Comparison of ENCODE assay signal across 8 cellular contexts in the genomic region with DNA sequence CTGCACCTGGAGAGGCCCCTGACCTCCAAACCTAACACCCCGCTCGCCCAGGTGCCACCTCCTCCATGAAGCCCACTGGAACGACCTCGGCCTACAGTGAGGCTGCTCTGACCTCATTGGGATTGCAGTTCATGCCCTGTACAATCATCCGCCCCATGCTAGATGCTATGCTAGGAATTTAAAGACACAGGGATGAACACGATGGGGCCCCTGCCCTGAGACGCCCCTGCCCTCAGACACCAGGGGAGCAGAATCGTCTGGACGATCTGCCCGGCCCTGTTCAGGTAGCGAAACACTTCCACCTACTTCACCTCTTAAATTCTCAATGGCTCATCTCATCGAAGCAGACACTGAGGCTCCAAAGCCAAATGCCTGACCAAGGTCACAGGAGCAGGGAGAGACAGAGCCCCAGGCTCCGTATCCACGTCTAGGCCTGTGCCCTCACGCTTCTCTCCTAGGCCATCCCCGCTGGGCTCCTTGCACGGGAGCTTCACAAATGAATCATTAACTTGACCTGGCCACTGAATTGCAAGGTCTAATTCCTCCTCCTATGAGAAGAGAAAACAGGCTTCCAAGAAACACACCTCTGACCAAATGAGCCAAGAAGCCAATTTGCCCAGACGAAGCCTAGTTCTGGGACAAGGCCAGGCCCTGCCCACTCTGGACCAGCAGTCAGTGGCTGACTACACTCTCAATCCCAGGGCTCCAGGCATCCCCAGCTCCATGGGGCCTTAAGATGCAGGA. TPM values are rescaled to one million over a fixed set of nuclear protein-coding genes. Genes with fewer than 3 reads are reported as not detected.
DNase-seq lines count a peak whose midpoint lies in the region; ATAC-seq, FAIRE-seq and TF ChIP-seq lines count a peak whose summit lies in the region.

No MANE protein-coding gene starts in this region.

- H3K9me3 ChIP-seq in keratinocyte (ENCODE audit: control insufficient read depth, low read depth, low read length) (peaks cover 5% of the 10 kb centered on the region), thyroid gland (no peaks in the 10 kb centered on the region)

- no peaks in the 10 kb centered on the region for H4K20me1 ChIP-seq in keratinocyte (ENCODE audit: control insufficient read depth, extremely low read depth, insufficient read depth, low read length)

- H3K36me3 ChIP-seq in keratinocyte (ENCODE audit: control insufficient read depth in 2 of 2, extremely low read depth in 1 of 2, insufficient read depth in 2 of 2, low read length in 2 of 2) (peaks cover 0 to 8% of the 10 kb centered on the region in 2 experiments), thyroid gland (no peaks in the 10 kb centered on the region)

- H3K4me1 ChIP-seq in keratinocyte (ENCODE audit: control insufficient read depth, extremely low read depth, insufficient read depth, low read length) (peaks cover 13% of the 10 kb centered on the region), thyroid gland (peaks cover 6 to 17% of the 10 kb centered on the region in 2 donors)

- 60 to 65% methylated on average over 18 of the region's 18 CpGs for WGBS in thyroid gland, 2 donors

- DNase-seq in NCI-H1417 (lab: John Stamatoyannopoulos, UW): peak in 2 of 3 experiments; percentile 38 to 46
- no peak for DNase-seq in NCI-H1417 treated with DMSO at 0.1 percent for 48 hours (lab: John Stamatoyannopoulos, UW)
- no peak for DNase-seq in keratinocyte (ENCODE audit: low read depth, low spot score)
- peak; percentile 62 to 71 for DNase-seq in thyroid gland
- no peak for DNase-seq in activated CD4-positive, CD25-positive, alpha-beta regulatory T cell treated with anti-CD3 and anti-CD28 coated beads, Interleukin-2, amount 50 U/mL, for 72 hours

- H3K4me2 ChIP-seq in keratinocyte (ENCODE audit: control insufficient read depth, extremely low read depth, insufficient read depth, low read depth, low read length): peak overlapping the region; percentile 58

- H2AFZ ChIP-seq in keratinocyte (ENCODE audit: control insufficient read depth, low read length): no peak overlapping the region

- TF ChIP-seq CTCF in VCaP (conservative IDR thresholded peaks at IDR 0.05) (no peak), keratinocyte (optimal IDR thresholded peaks at IDR 0.05 in 1 of 3, IDR thresholded peaks at IDR 0.05 in 1 of 3, conservative IDR thresholded peaks at IDR 0.05 in 1 of 3; ENCODE audit: extremely low read depth in 1 of 3, insufficient read depth in 2 of 3, low read length in 3 of 3) (no peak), thyroid gland (IDR thresholded peaks at IDR 0.05) (no peak)

- H3K4me3 ChIP-seq in keratinocyte (ENCODE audit: control insufficient read depth in 2 of 3, extremely low read depth in 1 of 3, insufficient read depth in 2 of 3, low read depth in 1 of 3, low read length in 3 of 3) (no peak overlapping the region), thyroid gland (replicated peaks in 1 of 3) (no peak overlapping the region)

- H3K9ac ChIP-seq in keratinocyte (ENCODE audit: control insufficient read depth, extremely low read depth, insufficient read depth, low read length): peak overlapping the region; percentile 29

- H3K27ac ChIP-seq in VCaP (peak overlapping the region; percentile 98), keratinocyte (ENCODE audit: control insufficient read depth, insufficient read depth, low read length) (peak overlapping the region; percentile 72), thyroid gland (peak overlapping the region; percentile 20 to 81 (median 44))

- no peak for ATAC-seq in GM21447 (IDR thresholded peaks at IDR 0.05; ENCODE audit: unreplicated experiment)
- ATAC-seq in HG02588 (IDR thresholded peaks at IDR 0.05; ENCODE audit: unreplicated experiment): no peak

- no peak for FAIRE-seq in keratinocyte (lab: Jason Lieb, UNC)

- intact Hi-C loops in thyroid gland (cut with DNase I): no loop called here

- H3K9me1 ChIP-seq in keratinocyte (ENCODE audit: control insufficient read depth, extremely low read depth, insufficient read depth, low read length): no peaks in the 10 kb centered on the region

- H3K27me3 ChIP-seq in keratinocyte (ENCODE audit: control insufficient read depth, extremely low read depth, insufficient read depth, low read length): no peaks in the 10 kb centered on the region
- no peaks in the 10 kb centered on the region for H3K27me3 ChIP-seq in thyroid gland

- TF ChIP-seq POLR2A in thyroid gland (IDR thresholded peaks at IDR 0.05): no peak

- dilution Hi-C loops in keratinocyte (cut with MboI; ENCODE audit: extremely low pct_ligation_motif_present, low sequenced_read_pairs): no loop called here

- peaks cover 35% of the 10 kb centered on the region for H3K79me2 ChIP-seq in keratinocyte (ENCODE audit: control insufficient read depth, insufficient read depth, low read length)

RNA-seq across cellular contexts. Expression of a gene that starts 35.2 kb away (rescaled TPM):
- 40.9 to 80.6 TPM (median 41.4 TPM) in 3 replicates for polyA plus RNA-seq in keratinocyte
- 5.5 TPM for polyA plus RNA-seq in keratinocyte (2011; ENCODE audit: low read depth)
- polyA plus RNA-seq in keratinocyte (2011; cell fraction: cytosol; rRNA removed): 47.5 and 76.4 TPM in 2 replicates
- 160 and 185 TPM in 2 replicates for polyA plus RNA-seq in keratinocyte (2011; cell fraction: nucleus; rRNA removed)
- polyA plus RNA-seq in keratinocyte (2012; ENCODE audit: low replicate concordance): 27.4 and 72.2 TPM in 2 replicates
- polyA minus RNA-seq in keratinocyte: 74.8 to 159 TPM (median 78.2 TPM) in 3 replicates
- 76.9 TPM for polyA minus RNA-seq in keratinocyte (2011; cell fraction: cytosol; rRNA and poly(A)+ RNA removed)
- 131 and 159 TPM in 2 replicates for polyA minus RNA-seq in keratinocyte (2011; cell fraction: nucleus; rRNA and poly(A)+ RNA removed)
- total RNA-seq in thyroid gland: 10 to 100 TPM; 10.9 to 16.0 (median 15.4) TPM

Comparison
In these comparisons a context has a peak if more than half of its experiments do, and no peak if none do; other contexts are left out.
1. DNase-seq: peak in NCI-H1417 (2 of 3) and thyroid gland (2 of 2); none in NCI-H1417 treated with DMSO at 0.1 percent for 48 hours (single experiment), keratinocyte (single experiment) and activated CD4-positive, CD25-positive, alpha-beta regulatory T cell treated with anti-CD3 and anti-CD28 coated beads, Interleukin-2, amount 50 U/mL, for 72 hours (single experiment).
2. H3K27ac ChIP-seq: peak in every context shown above with its lines; median percentile 98 in VCaP; 72 in keratinocyte; 44 in thyroid gland.